In the genomic region with DNA sequence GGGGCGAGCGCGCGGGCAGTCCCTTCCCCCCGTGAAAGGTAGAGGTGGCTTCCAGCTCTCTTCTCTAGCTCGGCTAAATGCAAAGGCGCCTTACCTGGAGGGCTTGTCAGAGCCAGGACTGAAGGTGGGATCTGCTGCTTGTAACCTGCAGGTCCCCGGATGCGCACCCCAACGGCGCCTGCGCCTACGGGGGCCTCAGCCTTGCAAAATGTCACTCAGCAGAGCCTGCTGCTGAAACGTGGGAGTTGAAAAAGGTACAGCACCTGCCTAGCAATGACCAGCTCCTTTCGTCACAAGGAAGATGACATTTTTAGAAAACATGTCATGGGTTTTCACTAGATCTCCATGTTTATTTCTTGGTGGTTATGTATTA, we compare ENCODE assay signal across 8 cellular contexts. TPM values are rescaled to one million over a fixed set of nuclear protein-coding genes. Genes with fewer than 3 reads are reported as not detected.
DNase-seq lines count a peak whose midpoint lies in the region; ATAC-seq and TF ChIP-seq lines count a peak whose summit lies in the region.

No MANE protein-coding gene starts in this region.

- no peaks in the 10 kb centered on the region for H3K9me3 Mint-ChIP-seq in neural crest cell

- H3K27ac ChIP-seq in substantia nigra (ENCODE audit: low read depth, low read length, poor library complexity, severe bottlenecking), result peak overlapping the region; percentile 79

- TF ChIP-seq CTCF in neural crest cell (conservative IDR thresholded peaks at IDR 0.05), result no peak

- H3K27ac Mint-ChIP-seq in neural crest cell (ENCODE audit: unreplicated experiment), result peak overlapping the region; percentile 95

- DNase-seq in AG08396 (ENCODE audit: low spot score) (peak; percentile 8), NCI-H69 (lab: John Stamatoyannopoulos, UW) (peak; percentile 76), activated T-cell treated with anti-CD3 and anti-CD28 coated beads for 48 hours (ENCODE audit: low read depth) (peak; percentile 70), neural crest cell (ENCODE audit: low read depth, low spot score) (no peak), substantia nigra (lab: John Stamatoyannopoulos, UW) (peak in 25 of 49 donors; percentile 9 to 68 (median 33))

- H3K27me3 Mint-ChIP-seq in neural crest cell (ENCODE audit: low read depth), result no peaks in the 10 kb centered on the region

- H3K36me3 Mint-ChIP-seq in neural crest cell (ENCODE audit: low read depth), result peaks cover 10% of the 10 kb centered on the region

- ATAC-seq in GM18870 (IDR thresholded peaks at IDR 0.05; ENCODE audit: unreplicated experiment), result peak; percentile 20
- peak; percentile 26 for ATAC-seq in HG03139 (IDR thresholded peaks at IDR 0.05; ENCODE audit: unreplicated experiment)
- peak; percentile 27 for ATAC-seq in esophagus mucosa

- peak overlapping the region; percentile 98 for H3K4me3 Mint-ChIP-seq in neural crest cell

- H3K4me1 Mint-ChIP-seq in neural crest cell, result peaks cover 24% of the 10 kb centered on the region

RNA-seq across cellular contexts. Expression of gene ABHD18, which starts 0.6 kb away (rescaled TPM):
- total RNA-seq in esophagus mucosa (7.1 TPM), neural crest cell (10.3 and 10.5 TPM in 2 replicates)

RNA-seq across cellular contexts. Expression of gene MFSD8, which starts 0.8 kb away (rescaled TPM):
- total RNA-seq in esophagus mucosa (18.8 TPM), neural crest cell (17.8 and 19.4 TPM in 2 replicates)
